ENCODE assay signal across 8 cellular contexts in genomic region chr6:142478117-142478516, GRCh38.
DNase-seq lines count a peak whose midpoint lies in the region; ATAC-seq and FAIRE-seq lines count a peak whose summit lies in the region.

No MANE protein-coding gene starts in this region.

- H3K27ac Mint-ChIP-seq in activated T-helper 1 cell treated with anti-CD3 and anti-CD28 coated beads, Interleukin-12 subunit alpha, Interleukin-12 subunit beta, Interleukin-2, Interleukin-4 antibody, amounts not matched to agents 30 ng/mL and 10 ng/mL and 1 ng/mL, durations not matched to agents 14 hours and 24 hours and 36 hours = no peak overlapping the region

- H3K4me1 Mint-ChIP-seq in activated T-helper 1 cell treated with anti-CD3 and anti-CD28 coated beads, Interleukin-12 subunit alpha, Interleukin-12 subunit beta, Interleukin-2, Interleukin-4 antibody, amounts not matched to agents 30 ng/mL and 10 ng/mL and 1 ng/mL, durations not matched to agents 14 hours and 24 hours and 36 hours (ENCODE audit: low read depth) = peaks cover 7% of the 10 kb centered on the region

- no peaks in the 10 kb centered on the region for H3K36me3 Mint-ChIP-seq in activated T-helper 1 cell treated with anti-CD3 and anti-CD28 coated beads, Interleukin-12 subunit alpha, Interleukin-12 subunit beta, Interleukin-2, Interleukin-4 antibody, amounts not matched to agents 30 ng/mL and 10 ng/mL and 1 ng/mL, durations not matched to agents 14 hours and 24 hours and 36 hours (ENCODE audit: low read depth)

- no peaks in the 10 kb centered on the region for H3K9me3 Mint-ChIP-seq in activated T-helper 1 cell treated with anti-CD3 and anti-CD28 coated beads, Interleukin-12 subunit alpha, Interleukin-12 subunit beta, Interleukin-2, Interleukin-4 antibody, amounts not matched to agents 30 ng/mL and 10 ng/mL and 1 ng/mL, durations not matched to agents 14 hours and 24 hours and 36 hours

- peak; percentile 49 for DNase-seq in D341Med (ENCODE audit: low spot score)
- DNase-seq in RCC 7860 (ENCODE audit: low spot score) = peak; percentile 48
- peak; percentile 43 for DNase-seq in foreskin melanocyte
- no peak for DNase-seq in activated T-helper 1 cell treated with anti-CD3 and anti-CD28 coated beads, Interleukin-12 subunit alpha, Interleukin-12 subunit beta, Interleukin-2, Interleukin-4 antibody, amounts not matched to agents 30 ng/mL and 10 ng/mL and 1 ng/mL, durations not matched to agents 14 hours and 24 hours and 36 hours (ENCODE audit: low spot score)
- DNase-seq in activated effector memory CD4-positive, alpha-beta T cell treated with anti-CD3 and anti-CD28 coated beads, Interleukin-2, amount 50 U/mL, for 16 hours = no peak
- DNase-seq in NCI-H510A (lab: John Stamatoyannopoulos, UW) = no peak

- H3K27me3 Mint-ChIP-seq in activated T-helper 1 cell treated with anti-CD3 and anti-CD28 coated beads, Interleukin-12 subunit alpha, Interleukin-12 subunit beta, Interleukin-2, Interleukin-4 antibody, amounts not matched to agents 30 ng/mL and 10 ng/mL and 1 ng/mL, durations not matched to agents 14 hours and 24 hours and 36 hours (ENCODE audit: insufficient read depth) = no peaks in the 10 kb centered on the region

- FAIRE-seq in RCC 7860 (lab: Jason Lieb, UNC) = no peak

- intact Hi-C loops in activated T-helper 1 cell treated with anti-CD3 and anti-CD28 coated beads, Interleukin-12 subunit alpha, Interleukin-12 subunit beta, Interleukin-2, Interleukin-4 antibody, amounts not matched to agents 30 ng/mL and 10 ng/mL and 1 ng/mL, durations not matched to agents 14 hours and 24 hours and 36 hours (cut with micrococcal nuclease) = loop anchor here (10.0 kb wide), 4 partner anchors 257 to 1097 kb away; no protein-coding TSS in a partner anchor

- ATAC-seq in HG02623 (IDR thresholded peaks at IDR 0.05; ENCODE audit: unreplicated experiment) (peak; percentile 41), GM19324 (IDR thresholded peaks at IDR 0.05; ENCODE audit: low FRiP score, unreplicated experiment) (no peak)

- H3K4me3 Mint-ChIP-seq in activated T-helper 1 cell treated with anti-CD3 and anti-CD28 coated beads, Interleukin-12 subunit alpha, Interleukin-12 subunit beta, Interleukin-2, Interleukin-4 antibody, amounts not matched to agents 30 ng/mL and 10 ng/mL and 1 ng/mL, durations not matched to agents 14 hours and 24 hours and 36 hours = no peak overlapping the region

Comparison
In these comparisons a context has a peak if more than half of its experiments do, and no peak if none do; other contexts are left out.
1. DNase-seq: peak in D341Med (single experiment), RCC 7860 (single experiment) and foreskin melanocyte (single experiment); none in activated T-helper 1 cell treated with anti-CD3 and anti-CD28 coated beads, Interleukin-12 subunit alpha, Interleukin-12 subunit beta, Interleukin-2, Interleukin-4 antibody, amounts not matched to agents 30 ng/mL and 10 ng/mL and 1 ng/mL, durations not matched to agents 14 hours and 24 hours and 36 hours (single experiment), activated effector memory CD4-positive, alpha-beta T cell treated with anti-CD3 and anti-CD28 coated beads, Interleukin-2, amount 50 U/mL, for 16 hours (single experiment) and NCI-H510A (single experiment).